In genomic region chr6:36180126-36180525, GRCh38 we compare ENCODE assay signal across 12 cellular contexts. TPM values are rescaled to one million over a fixed set of nuclear protein-coding genes. Genes with fewer than 3 reads are reported as not detected.
"Had no signal": no experiment of that assay in that cellular context is flagged by ENCODE, and none has a peak within 500 bp of the region (broad histone marks: within the 10 kb centered on the region; RNA-seq: fewer than 3 reads in every experiment).

No MANE protein-coding gene starts in this region.

- ATAC-seq: GM23338, HCT116 had no signal

- H2AFZ ChIP-seq: GM23248, GM23338 had no signal

- FAIRE-seq: H1, H54 had no signal

- H3K27ac ChIP-seq: GM23248 had no signal

- DNase-seq: GM23248, GOT3, H7, H9, HCEC 1CT, HFFc6 had no signal

- H3K4me3 ChIP-seq: GM23248, GM23338, HAP-1 had no signal

- H3K4me1 ChIP-seq: HAP-1 had no signal

- H3K4me3 Mint-ChIP-seq: GM23338, H9, HFFc6 had no signal

- H3K4me1 Mint-ChIP-seq: GM23338 had no signal

- H3K36me3 ChIP-seq: HAP-1 had no signal

- H3K9ac ChIP-seq: GM23248 had no signal

- H3K27ac Mint-ChIP-seq: GM23338, H9, HFFc6 had no signal

- H3K4me2 ChIP-seq: GM23338 had no signal

RNA-seq across cellular contexts. Expression of gene MAPK13, which starts 49.8 kb away (rescaled TPM):
- total RNA-seq: H4 had no signal
